Comparison of ENCODE assay signal across 1 cellular context in the genomic region with DNA sequence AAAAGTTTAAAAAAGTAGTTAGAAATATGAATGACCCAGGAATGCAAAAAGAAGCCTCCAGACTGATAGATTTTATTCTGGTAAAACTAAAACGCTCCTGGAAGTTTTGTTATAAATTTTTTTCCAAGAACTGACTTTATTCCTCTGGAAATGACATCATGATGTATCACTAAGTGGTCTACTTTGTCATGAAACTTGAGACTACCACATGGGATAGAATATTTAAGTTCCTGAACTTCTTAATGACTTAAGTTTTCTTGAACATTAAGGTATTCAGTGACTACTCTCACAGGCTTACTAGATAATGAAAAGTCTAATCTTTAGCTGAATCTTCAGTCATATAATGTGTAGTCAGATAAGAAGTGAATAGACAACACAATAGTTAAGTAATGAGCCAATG.
TF ChIP-seq lines count a peak whose summit lies in the region.

No MANE protein-coding gene starts in this region.

TF ChIP-seq in HepG2, 621 proteins besides CTCF, POLR2A, EP300 and RAD21:
- TF ChIP-seq, protein P1, sequence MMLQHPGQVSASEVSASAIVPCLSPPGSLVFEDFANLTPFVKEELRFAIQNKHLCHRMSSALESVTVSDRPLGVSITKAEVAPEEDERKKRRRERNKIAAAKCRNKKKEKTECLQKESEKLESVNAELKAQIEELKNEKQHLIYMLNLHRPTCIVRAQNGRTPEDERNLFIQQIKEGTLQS (CRISPR knock-in tag; IDR thresholded peaks at IDR 0.05), result no peak
- TF ChIP-seq MEIS1 (CRISPR knock-in tag; IDR thresholded peaks at IDR 0.05; ENCODE audit: borderline replicate concordance), result no peak
- TF ChIP-seq HMG20B (CRISPR knock-in tag; conservative IDR thresholded peaks at IDR 0.05), result no peak
- 0 out of 2 replicates have a peak, but pooled peaks have one; percentile 7 for TF ChIP-seq ATF7 (IDR thresholded peaks at IDR 0.05)
- no peak for TF ChIP-seq ATF7 (CRISPR knock-in tag; IDR thresholded peaks at IDR 0.05)
